ENCODE assay signal across 8 cellular contexts in genomic region chr11:60924906-60925684, GRCh38. TPM values are rescaled to one million over a fixed set of nuclear protein-coding genes. Genes with fewer than 3 reads are reported as not detected.
A peak's percentile ranks its signal among the peaks of the same experiment; 100 is the strongest.
DNase-seq lines count a peak whose midpoint lies in the region; TF ChIP-seq lines count a peak whose summit lies in the region.

No MANE protein-coding gene starts in this region.

- H3K36me3 Mint-ChIP-seq in activated naive CD4-positive, alpha-beta T cell treated with anti-CD3 and anti-CD28 coated beads, Interleukin-2, amount 10 ng/mL, durations not matched to agents 7 days and 5 days: peaks cover 22% of the 10 kb centered on the region

- peaks cover 10% of the 10 kb centered on the region for H3K4me1 Mint-ChIP-seq in activated naive CD4-positive, alpha-beta T cell treated with anti-CD3 and anti-CD28 coated beads, Interleukin-2, amount 10 ng/mL, durations not matched to agents 7 days and 5 days

- intact Hi-C loops in left ventricle myocardium inferior (cut with micrococcal nuclease): no loop called here

- DNase-seq in activated naive CD4-positive, alpha-beta T cell treated with anti-CD3 and anti-CD28 coated beads, Interleukin-2, amount 10 ng/mL, durations not matched to agents 7 days and 5 days: no peak
- DNase-seq in activated naive CD4-positive, alpha-beta T cell treated with Interleukin-2 at 50 U/mL for 16 hours: no peak
- no peak for DNase-seq in left ventricle myocardium inferior
- DNase-seq in NCI-H526 treated with DMSO at 0.1 percent for 48 hours (lab: John Stamatoyannopoulos, UW): no peak
- DNase-seq in MV-4-11 (lab: John Stamatoyannopoulos, UW): no peak
- DNase-seq in SW 1271 (lab: John Stamatoyannopoulos, UW): no peak

- H3K4me3 ChIP-seq in left ventricle myocardium inferior: peak overlapping the region; percentile 78
- peak overlapping the region; percentile 43 to 63 (median 54) for H3K4me3 ChIP-seq in skeletal muscle tissue (ENCODE audit: low read length in 3 of 3)

- peaks cover 72% of the 10 kb centered on the region for H3K27me3 Mint-ChIP-seq in activated naive CD4-positive, alpha-beta T cell treated with anti-CD3 and anti-CD28 coated beads, Interleukin-2, amount 10 ng/mL, durations not matched to agents 7 days and 5 days

- H3K9me3 ChIP-seq in left ventricle myocardium inferior (replicated peaks) (no peaks in the 10 kb centered on the region), skeletal muscle tissue (ENCODE audit: control insufficient read depth in 3 of 3, low read length in 3 of 3) (no peaks in the 10 kb centered on the region)

- peak overlapping the region; percentile 43 for H3K4me3 Mint-ChIP-seq in activated naive CD4-positive, alpha-beta T cell treated with anti-CD3 and anti-CD28 coated beads, Interleukin-2, amount 10 ng/mL, durations not matched to agents 7 days and 5 days

- no peak overlapping the region for H3K27ac Mint-ChIP-seq in activated naive CD4-positive, alpha-beta T cell treated with anti-CD3 and anti-CD28 coated beads, Interleukin-2, amount 10 ng/mL, durations not matched to agents 7 days and 5 days

- no peak for TF ChIP-seq CTCF in VCaP (conservative IDR thresholded peaks at IDR 0.05)
- TF ChIP-seq CTCF in left ventricle myocardium inferior (IDR thresholded peaks at IDR 0.05; ENCODE audit: borderline replicate concordance): no peak

- H3K4me1 ChIP-seq in left ventricle myocardium inferior (peaks cover 27% of the 10 kb centered on the region), skeletal muscle tissue (ENCODE audit: control insufficient read depth in 3 of 3, insufficient read depth in 3 of 3, low read length in 3 of 3) (peaks cover 11 to 29% (median 18%) of the 10 kb centered on the region in 3 donors)

- H3K9me3 Mint-ChIP-seq in activated naive CD4-positive, alpha-beta T cell treated with anti-CD3 and anti-CD28 coated beads, Interleukin-2, amount 10 ng/mL, durations not matched to agents 7 days and 5 days: no peaks in the 10 kb centered on the region

- H3K36me3 ChIP-seq in left ventricle myocardium inferior: peaks cover 32% of the 10 kb centered on the region
- H3K36me3 ChIP-seq in skeletal muscle tissue (ENCODE audit: control insufficient read depth in 3 of 3, insufficient read depth in 3 of 3, low read length in 3 of 3): peaks cover 28 to 30% (median 29%) of the 10 kb centered on the region in 3 donors

- CTCF ChIA-PET in activated naive CD4-positive, alpha-beta T cell treated with anti-CD3 and anti-CD28 coated beads, Interleukin-2, amount 10 ng/mL, durations not matched to agents 7 days and 5 days (lab: Charles Lee): no interaction called here

- peak overlapping the region in 1 of 3 donors; percentile 70 for H3K9ac ChIP-seq in skeletal muscle tissue (ENCODE audit: low read depth in 1 of 3, low read length in 3 of 3)

- H3K27ac ChIP-seq in VCaP (peak overlapping the region; percentile 69; the same call in 1 of the 2 replicates), left ventricle myocardium inferior (replicated peaks) (peak overlapping the region; percentile 54), skeletal muscle tissue (ENCODE audit: low read depth, low read length) (no peak overlapping the region)

- H3K27me3 ChIP-seq in left ventricle myocardium inferior (ENCODE audit: low read depth) (peaks cover 28% of the 10 kb centered on the region), skeletal muscle tissue (ENCODE audit: control insufficient read depth in 3 of 3, insufficient read depth in 3 of 3, low read length in 3 of 3) (peaks cover 16 to 32% (median 31%) of the 10 kb centered on the region in 3 donors)

RNA-seq across cellular contexts. Expression of gene TMEM132A, which starts 0.8 kb away (rescaled TPM):
- total RNA-seq in left ventricle myocardium inferior: 6.4 TPM
- total RNA-seq in skeletal muscle tissue: 14.6 TPM

RNA-seq across cellular contexts. Expression of gene TMEM109, which starts 11.1 kb away (rescaled TPM):
- 86.7 TPM for total RNA-seq in left ventricle myocardium inferior
- total RNA-seq in skeletal muscle tissue: 45.4 TPM

RNA-seq across cellular contexts. Expression of gene PRPF19, which starts 18.7 kb away (rescaled TPM):
- 36.5 TPM for total RNA-seq in left ventricle myocardium inferior
- 27.7 TPM for total RNA-seq in skeletal muscle tissue

RNA-seq across cellular contexts. Expression of gene SLC15A3, which starts 26.9 kb away (rescaled TPM):
- total RNA-seq in left ventricle myocardium inferior (15.4 TPM), skeletal muscle tissue (16.7 TPM)

RNA-seq across cellular contexts. Expression of gene CD6, which starts 46.4 kb away (rescaled TPM):
- total RNA-seq in left ventricle myocardium inferior: 0.47 TPM
- under 0.01 TPM for total RNA-seq in skeletal muscle tissue
